ENCODE assay signal across 10 cellular contexts in genomic region chr11:30855383-30856006, GRCh38.
DNase-seq lines count a peak whose midpoint lies in the region; ATAC-seq, FAIRE-seq and TF ChIP-seq lines count a peak whose summit lies in the region.
"Had no signal": no experiment of that assay in that cellular context is flagged by ENCODE, and none has a peak within 500 bp of the region (broad histone marks: within the 10 kb centered on the region; RNA-seq: fewer than 3 reads in every experiment).

No MANE protein-coding gene starts in this region.

- no peak for TF ChIP-seq POLR2A in GM18505 (IDR thresholded peaks at IDR 0.05; ENCODE audit: borderline replicate concordance, extremely low read depth, insufficient read depth, insufficient read length)

- peak; percentile 25 for FAIRE-seq in G401.6 (lab: Jason Lieb, UNC)

- no peaks in the 10 kb centered on the region for H3K9me3 Mint-ChIP-seq in osteocyte (ENCODE audit: unreplicated experiment)
- H3K9me3 Mint-ChIP-seq: activated CD4-positive, alpha-beta memory T cell treated with anti-CD3 and anti-CD28 coated beads for 36 hours had no signal

- no peak overlapping the region for H3K4me3 Mint-ChIP-seq in osteocyte (ENCODE audit: unreplicated experiment)
- H3K4me3 Mint-ChIP-seq: activated CD4-positive, alpha-beta memory T cell treated with anti-CD3 and anti-CD28 coated beads for 36 hours had no signal

- no peak overlapping the region for H3K27ac Mint-ChIP-seq in osteocyte (ENCODE audit: unreplicated experiment)
- H3K27ac Mint-ChIP-seq: activated CD4-positive, alpha-beta memory T cell treated with anti-CD3 and anti-CD28 coated beads for 36 hours had no signal

- DNase-seq in NCI-H2171 treated with DMSO at 0.1 percent for 48 hours (lab: John Stamatoyannopoulos, UW): peak; percentile 70
- peak; percentile 24 for DNase-seq in dermis blood vessel endothelial cell
- no peak for DNase-seq in osteocyte (ENCODE audit: extremely low spot score, unreplicated experiment)
- no peak for DNase-seq in ureter (ENCODE audit: low spot score)
- no peak for DNase-seq in GM19238 (ENCODE audit: insufficient read length, low spot score)
- DNase-seq: activated CD4-positive, alpha-beta memory T cell treated with anti-CD3 and anti-CD28 coated beads for 36 hours; glutamatergic neuron had no signal

- no peaks in the 10 kb centered on the region for H3K36me3 Mint-ChIP-seq in osteocyte (ENCODE audit: unreplicated experiment)
- H3K36me3 Mint-ChIP-seq: activated CD4-positive, alpha-beta memory T cell treated with anti-CD3 and anti-CD28 coated beads for 36 hours had no signal

- peak; percentile 43 for TF ChIP-seq CTCF in osteocyte (IDR thresholded peaks at IDR 0.05)

- ATAC-seq in GM18505 (IDR thresholded peaks at IDR 0.05; ENCODE audit: unreplicated experiment) (no peak), HG02840 (IDR thresholded peaks at IDR 0.05; ENCODE audit: low FRiP score, unreplicated experiment) (no peak)

- no peaks in the 10 kb centered on the region for H3K4me1 Mint-ChIP-seq in osteocyte (ENCODE audit: unreplicated experiment)

- peaks cover 6% of the 10 kb centered on the region for H3K27me3 Mint-ChIP-seq in osteocyte (ENCODE audit: unreplicated experiment)
- H3K27me3 Mint-ChIP-seq: activated CD4-positive, alpha-beta memory T cell treated with anti-CD3 and anti-CD28 coated beads for 36 hours had no signal

Comparison
In these comparisons a context has a peak if more than half of its experiments do, and no peak if none do; other contexts are left out.
1. DNase-seq: peak in NCI-H2171 treated with DMSO at 0.1 percent for 48 hours (single experiment) and dermis blood vessel endothelial cell (single experiment); none in osteocyte (single experiment), ureter (single experiment) and GM19238 (single experiment).